In genomic region chr5:142441638-142442037, GRCh38 we compare ENCODE assay signal across 16 cellular contexts.
A peak's percentile ranks its signal among the peaks of the same experiment; 100 is the strongest.
DNase-seq lines count a peak whose midpoint lies in the region; ATAC-seq and TF ChIP-seq lines count a peak whose summit lies in the region.
"Had no signal": no experiment of that assay in that cellular context is flagged by ENCODE, and none has a peak within 500 bp of the region (broad histone marks: within the 10 kb centered on the region; RNA-seq: fewer than 3 reads in every experiment).

No MANE protein-coding gene starts in this region.

- H3K4me3 ChIP-seq in hepatocyte (no peak overlapping the region), uterus (no peak overlapping the region)
- H3K4me3 ChIP-seq: ascending aorta, lung, stomach had no signal

- ATAC-seq in activated naive CD8-positive, alpha-beta T cell treated with anti-CD3 and anti-CD28 coated beads, Interleukin-2, amount 50 U/mL, for 24 hours, result peak; percentile 20
- ATAC-seq in natural killer cell treated with Interleukin-12 subunit alpha and Interleukin-12 subunit beta and Interleukin-15 and Interleukin-18, amount 100 ng/mL, for 72 hours, result no peak

- BruUV-seq in Calu3 (replicated peaks; lab: Mats Ljungman, UMichigan), result no TSS peak

- CTCF ChIA-PET in Calu3 (lab: Charles Lee), result interaction anchor here (0.6 kb wide), 3 partner anchors 26 to 287 kb away, joined by 3 to 7 read pairs (median 3); no protein-coding TSS in a partner anchor

- H2AFZ ChIP-seq in hepatocyte, result no peak overlapping the region

- DNase-seq in stimulated activated CD4-positive, alpha-beta T cell treated with anti-CD3 and anti-CD28 coated beads, Interleukin-1b, Interleukin-23, amount 100 ng/mL, for 48 hours, result peak; percentile 24
- no peak for DNase-seq in stimulated activated CD4-positive, alpha-beta T cell treated with anti-CD3 and anti-CD28 coated beads, Interleukin-2, amount 100 ng/mL, for 48 hours
- no peak for DNase-seq in activated naive CD8-positive, alpha-beta T cell treated with anti-CD3 and anti-CD28 coated beads, Interleukin-2, amount 50 U/mL, for 24 hours
- DNase-seq in hepatocyte (ENCODE audit: low spot score) (peak; percentile 22), uterus (peak; percentile 31 to 43), DMS 273 (lab: John Stamatoyannopoulos, UW; ENCODE audit: unreplicated experiment) (no peak), Calu3 (no peak)
- no peak for DNase-seq in natural killer cell treated with Interleukin-12 subunit alpha and Interleukin-12 subunit beta and Interleukin-15 and Interleukin-18, amount 100 ng/mL, for 72 hours (ENCODE audit: low spot score)
- DNase-seq: activated CD4-positive, alpha-beta T cell treated with anti-CD3 and anti-CD28 coated beads, Interleukin-2, amount 50 U/mL, for 1 hour; KBM-7; NCI-H1930; stomach had no signal

- TF ChIP-seq CTCF in hepatocyte (IDR thresholded peaks at IDR 0.05; ENCODE audit: poor library complexity), result peak; percentile 31
- peak in 1 of 4 experiments; percentile 16 for TF ChIP-seq CTCF in uterus (IDR thresholded peaks at IDR 0.05)
- TF ChIP-seq CTCF in Calu3 (IDR thresholded peaks at IDR 0.05; ENCODE audit: unreplicated experiment), result no peak

- intact Hi-C loops in uterus (cut with DNase I; ENCODE audit: low total_unique reads), result no loop called here
- intact Hi-C loops in Calu3 (cut with micrococcal nuclease; ENCODE audit: unreplicated experiment), result no loop called here

- no peaks in the 10 kb centered on the region for H3K27me3 ChIP-seq in hepatocyte
- H3K27me3 ChIP-seq in uterus, result no peaks in the 10 kb centered on the region
- H3K27me3 ChIP-seq: ascending aorta, stomach had no signal

- H3K4me3 Mint-ChIP-seq in activated naive CD8-positive, alpha-beta T cell treated with anti-CD3 and anti-CD28 coated beads, Interleukin-2, amount 50 U/mL, for 24 hours, result no peak overlapping the region
- no peak overlapping the region for H3K4me3 Mint-ChIP-seq in natural killer cell treated with Interleukin-12 subunit alpha and Interleukin-12 subunit beta and Interleukin-15 and Interleukin-18, amount 100 ng/mL, for 72 hours
- no peak overlapping the region for H3K4me3 Mint-ChIP-seq in Calu3 (ENCODE audit: low read depth, unreplicated experiment)
- H3K4me3 Mint-ChIP-seq: endodermal cell had no signal

- H3K4me1 ChIP-seq in hepatocyte (ENCODE audit: insufficient read depth) (no peaks in the 10 kb centered on the region), uterus (no peaks in the 10 kb centered on the region)
- H3K4me1 ChIP-seq: ascending aorta had no signal

- no peak overlapping the region for H3K27ac ChIP-seq in hepatocyte
- no peak overlapping the region for H3K27ac ChIP-seq in uterus
- H3K27ac ChIP-seq: ascending aorta, C4-2B, stomach had no signal

- H3K79me2 ChIP-seq in hepatocyte, result no peaks in the 10 kb centered on the region

- H4K20me1 ChIP-seq in hepatocyte (ENCODE audit: insufficient read depth, poor library complexity, severe bottlenecking), result no peaks in the 10 kb centered on the region

- H3K36me3 Mint-ChIP-seq in activated naive CD8-positive, alpha-beta T cell treated with anti-CD3 and anti-CD28 coated beads, Interleukin-2, amount 50 U/mL, for 24 hours (ENCODE audit: low read depth), result no peaks in the 10 kb centered on the region
- H3K36me3 Mint-ChIP-seq in natural killer cell treated with Interleukin-12 subunit alpha and Interleukin-12 subunit beta and Interleukin-15 and Interleukin-18, amount 100 ng/mL, for 72 hours, result no peaks in the 10 kb centered on the region
- no peaks in the 10 kb centered on the region for H3K36me3 Mint-ChIP-seq in Calu3 (ENCODE audit: insufficient read depth, unreplicated experiment)

- no peaks in the 10 kb centered on the region for H3K9me2 ChIP-seq in hepatocyte (replicated peaks; ENCODE audit: insufficient read depth)

- no peak for TF ChIP-seq POLR2A in uterus (IDR thresholded peaks at IDR 0.05)

- WGBS in hepatocyte (ENCODE audit: low lambda C conversion rate, missing lambda C conversion rate), result 58% methylated on average over 12 of the region's 12 CpGs

- H3K4me2 ChIP-seq in hepatocyte, result no peak overlapping the region

- H3K4me1 Mint-ChIP-seq in activated naive CD8-positive, alpha-beta T cell treated with anti-CD3 and anti-CD28 coated beads, Interleukin-2, amount 50 U/mL, for 24 hours, result peaks cover 27% of the 10 kb centered on the region
- H3K4me1 Mint-ChIP-seq in natural killer cell treated with Interleukin-12 subunit alpha and Interleukin-12 subunit beta and Interleukin-15 and Interleukin-18, amount 100 ng/mL, for 72 hours (ENCODE audit: low read depth in 2 of 2), result peaks cover 0 to 25% of the 10 kb centered on the region in 2 donors
- H3K4me1 Mint-ChIP-seq in Calu3 (ENCODE audit: low read depth, unreplicated experiment), result peaks cover 24% of the 10 kb centered on the region

- H3K36me3 ChIP-seq in hepatocyte (replicated peaks; ENCODE audit: insufficient read depth, low read depth), result no peaks in the 10 kb centered on the region
- no peaks in the 10 kb centered on the region for H3K36me3 ChIP-seq in uterus
- H3K36me3 ChIP-seq: ascending aorta, stomach had no signal

- H3K27ac Mint-ChIP-seq in activated naive CD8-positive, alpha-beta T cell treated with anti-CD3 and anti-CD28 coated beads, Interleukin-2, amount 50 U/mL, for 24 hours, result no peak overlapping the region
- no peak overlapping the region for H3K27ac Mint-ChIP-seq in natural killer cell treated with Interleukin-12 subunit alpha and Interleukin-12 subunit beta and Interleukin-15 and Interleukin-18, amount 100 ng/mL, for 72 hours
- no peak overlapping the region for H3K27ac Mint-ChIP-seq in Calu3 (ENCODE audit: unreplicated experiment)
- H3K27ac Mint-ChIP-seq: endodermal cell had no signal

- H3K27me3 Mint-ChIP-seq in activated naive CD8-positive, alpha-beta T cell treated with anti-CD3 and anti-CD28 coated beads, Interleukin-2, amount 50 U/mL, for 24 hours, result peaks cover 12% of the 10 kb centered on the region
- H3K27me3 Mint-ChIP-seq in natural killer cell treated with Interleukin-12 subunit alpha and Interleukin-12 subunit beta and Interleukin-15 and Interleukin-18, amount 100 ng/mL, for 72 hours, result peaks cover 3 to 22% of the 10 kb centered on the region in 2 donors
- H3K27me3 Mint-ChIP-seq in Calu3 (ENCODE audit: unreplicated experiment), result no peaks in the 10 kb centered on the region

- no peaks in the 10 kb centered on the region for H3K9me3 Mint-ChIP-seq in activated naive CD8-positive, alpha-beta T cell treated with anti-CD3 and anti-CD28 coated beads, Interleukin-2, amount 50 U/mL, for 24 hours
- H3K9me3 Mint-ChIP-seq in natural killer cell treated with Interleukin-12 subunit alpha and Interleukin-12 subunit beta and Interleukin-15 and Interleukin-18, amount 100 ng/mL, for 72 hours, result no peaks in the 10 kb centered on the region
- H3K9me3 Mint-ChIP-seq in Calu3 (ENCODE audit: low read depth, unreplicated experiment), result no peaks in the 10 kb centered on the region
- H3K9me3 Mint-ChIP-seq: endodermal cell had no signal

- H3K9me3 ChIP-seq in hepatocyte (ENCODE audit: low read depth) (no peaks in the 10 kb centered on the region), uterus (no peaks in the 10 kb centered on the region)
- H3K9me3 ChIP-seq: ascending aorta, stomach had no signal

Comparison
In these comparisons a context has a peak if more than half of its experiments do, and no peak if none do; other contexts are left out.
1. DNase-seq: peak in stimulated activated CD4-positive, alpha-beta T cell treated with anti-CD3 and anti-CD28 coated beads, Interleukin-1b, Interleukin-23, amount 100 ng/mL, for 48 hours (single experiment), hepatocyte (single experiment) and uterus (2 of 2); none in stimulated activated CD4-positive, alpha-beta T cell treated with anti-CD3 and anti-CD28 coated beads, Interleukin-2, amount 100 ng/mL, for 48 hours (0 of 2), activated naive CD8-positive, alpha-beta T cell treated with anti-CD3 and anti-CD28 coated beads, Interleukin-2, amount 50 U/mL, for 24 hours (single experiment), DMS 273 (single experiment), natural killer cell treated with Interleukin-12 subunit alpha and Interleukin-12 subunit beta and Interleukin-15 and Interleukin-18, amount 100 ng/mL, for 72 hours (single experiment) and Calu3 (single experiment).